In the genomic region with DNA sequence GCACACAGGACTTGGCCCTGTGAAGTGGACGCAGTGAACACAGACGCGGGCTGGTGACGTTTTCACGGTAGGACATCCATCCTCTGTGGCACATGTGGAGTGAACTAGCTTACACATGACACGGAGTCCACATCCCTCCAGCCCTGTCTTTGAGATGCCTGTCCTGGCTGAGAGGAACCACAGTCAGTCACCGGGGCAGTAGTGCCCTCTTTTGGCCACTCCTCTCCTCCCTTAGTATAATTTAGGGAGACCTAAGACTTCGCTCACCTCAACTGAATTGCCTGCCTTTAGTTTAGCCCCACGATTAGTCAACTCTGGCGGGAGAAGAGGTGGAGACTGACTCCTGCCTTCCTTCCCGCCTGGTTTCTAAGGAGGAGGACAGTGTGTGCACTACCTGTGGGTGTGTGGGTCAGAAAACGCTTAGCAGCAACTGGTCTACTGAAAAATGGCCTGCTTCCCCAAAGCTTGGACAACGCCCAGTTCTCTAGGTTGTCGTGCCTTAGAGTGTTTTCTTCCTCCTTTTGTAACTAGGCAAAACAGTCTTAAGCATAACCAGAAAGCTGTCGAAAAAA, we compare ENCODE assay signal across 8 cellular contexts.
DNase-seq lines count a peak whose midpoint lies in the region; ATAC-seq and TF ChIP-seq lines count a peak whose summit lies in the region.

No MANE protein-coding gene starts in this region.

- H3K27me3 ChIP-seq in trophoblast cell (ENCODE audit: insufficient read depth, low read length): no peaks in the 10 kb centered on the region

- no peaks in the 10 kb centered on the region for H3K27me3 Mint-ChIP-seq in central memory CD8-positive, alpha-beta T cell

- H3K4me3 ChIP-seq in HFF-Myc (replicated peaks; ENCODE audit: low read depth, low read length) (no peak overlapping the region), trophoblast cell (ENCODE audit: low read depth, low read length) (peak overlapping the region; percentile 10)

- no CpG with 5 or more reads among the region's 15 CpGs for WGBS in trophoblast cell (ENCODE audit: extremely low coverage, insufficient coverage, insufficient read length)

- no peak overlapping the region for H2BK5ac ChIP-seq in trophoblast cell (ENCODE audit: low read depth, low read length, poor library complexity)

- no peak overlapping the region for H3K23ac ChIP-seq in trophoblast cell (ENCODE audit: low read length)

- H3K18ac ChIP-seq in trophoblast cell (ENCODE audit: low read length): no peak overlapping the region

- H3K9me3 ChIP-seq in trophoblast cell (ENCODE audit: insufficient read depth, low read depth, low read length): peaks cover 2% of the 10 kb centered on the region

- peak; percentile 21 for ATAC-seq in GM18858 (IDR thresholded peaks at IDR 0.05; ENCODE audit: unreplicated experiment)
- peak; percentile 6 for ATAC-seq in central memory CD8-positive, alpha-beta T cell (replicated peaks; ENCODE audit: extremely low read depth, poor library complexity, severe bottlenecking)

- peaks cover 1 to 4% of the 10 kb centered on the region in 2 experiments for H3K4me1 ChIP-seq in trophoblast cell (ENCODE audit: control insufficient read depth in 1 of 2, insufficient read depth in 2 of 2, low read length in 2 of 2)

- H4K12ac ChIP-seq in trophoblast cell (ENCODE audit: low read depth, low read length): no peak overlapping the region

- no peak for DNase-seq in HFF-Myc (ENCODE audit: extremely low read depth, low read depth)
- peak; percentile 79 for DNase-seq in MV-4-11 (lab: John Stamatoyannopoulos, UW)
- no peak for DNase-seq in central memory CD8-positive, alpha-beta T cell (ENCODE audit: low spot score in 2 of 2)
- DNase-seq in trophoblast cell: peak in 1 of 2 donors; percentile 66
- DNase-seq in DMS153 (lab: John Stamatoyannopoulos, UW): no peak
- no peak for DNase-seq in LoVo (ENCODE audit: low spot score)
- no peak for DNase-seq in RKO (ENCODE audit: low spot score)

- H3K79me2 ChIP-seq in trophoblast cell (ENCODE audit: control insufficient read depth, insufficient read depth, low read length, poor library complexity): no peaks in the 10 kb centered on the region

- no peak overlapping the region for H4K91ac ChIP-seq in trophoblast cell (ENCODE audit: low read depth, low read length)

- H2BK12ac ChIP-seq in trophoblast cell (ENCODE audit: low read length): no peak overlapping the region

- H2AFZ ChIP-seq in trophoblast cell (ENCODE audit: insufficient read depth, low read length, poor library complexity): no peak overlapping the region

- H3K4me1 Mint-ChIP-seq in central memory CD8-positive, alpha-beta T cell: peaks cover 80% of the 10 kb centered on the region

- H3K4me2 ChIP-seq in trophoblast cell (ENCODE audit: low read length): no peak overlapping the region

- no peak overlapping the region for H3K9ac ChIP-seq in trophoblast cell (ENCODE audit: low read length)

- H2AK5ac ChIP-seq in trophoblast cell (ENCODE audit: low read length): no peak overlapping the region

- peak overlapping the region; percentile 78 for H3K4me3 Mint-ChIP-seq in central memory CD8-positive, alpha-beta T cell

- no peak overlapping the region for H3K27ac ChIP-seq in trophoblast cell (ENCODE audit: low read depth, low read length)

- H3K79me1 ChIP-seq in trophoblast cell (ENCODE audit: low read length): no peaks in the 10 kb centered on the region

- no peak overlapping the region for H4K8ac ChIP-seq in trophoblast cell (ENCODE audit: low read depth, low read length)

- H3K36me3 Mint-ChIP-seq in central memory CD8-positive, alpha-beta T cell (ENCODE audit: insufficient read depth): peaks cover 52% of the 10 kb centered on the region

- H3K14ac ChIP-seq in trophoblast cell (ENCODE audit: low read length): no peak overlapping the region

- TF ChIP-seq CTCF in HFF-Myc (IDR thresholded peaks at IDR 0.05; ENCODE audit: low read depth, low read length, missing control alignments): peak; percentile 3

- H3K27ac Mint-ChIP-seq in central memory CD8-positive, alpha-beta T cell (ENCODE audit: low read depth): peak overlapping the region; percentile 99

- H3K9me3 Mint-ChIP-seq in central memory CD8-positive, alpha-beta T cell: no peaks in the 10 kb centered on the region

- H2BK120ac ChIP-seq in trophoblast cell (ENCODE audit: insufficient read depth, low read length, poor library complexity): no peak overlapping the region

- peaks cover 5 to 8% of the 10 kb centered on the region in 2 experiments for H3K36me3 ChIP-seq in trophoblast cell (ENCODE audit: control insufficient read depth in 1 of 2, insufficient read depth in 2 of 2, low read length in 2 of 2)

- no peak overlapping the region for H3K4ac ChIP-seq in trophoblast cell (ENCODE audit: low read depth, low read length)
